ENCODE assay signal across 24 cellular contexts in genomic region chr2:34153484-34153883, GRCh38.
"Had no signal": no experiment of that assay in that cellular context is flagged by ENCODE, and none has a peak within 500 bp of the region (broad histone marks: within the 10 kb centered on the region; RNA-seq: fewer than 3 reads in every experiment).

No MANE protein-coding gene starts in this region.

- DNase-seq: colonic mucosa; cortex of kidney; dermis blood vessel endothelial cell; dorsolateral prefrontal cortex; effector CD4-positive, alpha-beta T cell; effector CD8-positive, alpha-beta T cell; effector memory CD4-positive, alpha-beta T cell; effector memory CD8-positive, alpha-beta T cell; endodermal cell; erythroblast; esophagus squamous epithelium; foreskin fibroblast; foreskin keratinocyte; foreskin melanocyte; gastrocnemius medialis; glutamatergic neuron; head of caudate nucleus; heart left ventricle; heart right ventricle had no signal

- H3K4me3 ChIP-seq: colonic mucosa, coronary artery, dorsolateral prefrontal cortex, esophagus muscularis mucosa, esophagus squamous epithelium, gastrocnemius medialis, gastroesophageal sphincter, heart left ventricle, heart right ventricle had no signal

- H3K27me3 ChIP-seq: colonic mucosa, dorsolateral prefrontal cortex, esophagus muscularis mucosa, esophagus squamous epithelium, foreskin keratinocyte, gastrocnemius medialis, gastroesophageal sphincter, heart left ventricle, heart right ventricle had no signal

- H3K36me3 ChIP-seq: colonic mucosa, esophagus muscularis mucosa, esophagus squamous epithelium, gastrocnemius medialis, gastroesophageal sphincter, heart left ventricle, heart right ventricle had no signal

- H3K27ac ChIP-seq: colonic mucosa, coronary artery, dorsolateral prefrontal cortex, epithelial cell of prostate, esophagus muscularis mucosa, esophagus squamous epithelium, foreskin keratinocyte, gastrocnemius medialis, gastroesophageal sphincter, heart left ventricle, heart right ventricle had no signal

- ATAC-seq: effector memory CD8-positive, alpha-beta T cell; esophagus mucosa; foreskin keratinocyte; gastrocnemius medialis; gastroesophageal sphincter; heart left ventricle; heart right ventricle had no signal

- H3K9me3 ChIP-seq: colonic mucosa, esophagus muscularis mucosa, esophagus squamous epithelium, gastrocnemius medialis, gastroesophageal sphincter had no signal

- H3K4me1 ChIP-seq: colonic mucosa, esophagus squamous epithelium, foreskin keratinocyte, gastrocnemius medialis, heart left ventricle, heart right ventricle had no signal
